In genomic region chr15:100920516-100921135, GRCh38 we compare ENCODE assay signal across 1 cellular context.
TF ChIP-seq lines count a peak whose summit lies in the region.

No MANE protein-coding gene starts in this region.

TF ChIP-seq in H1, 55 proteins besides CTCF, POLR2A, EP300 and RAD21:
- TF ChIP-seq KDM4A (IDR thresholded peaks at IDR 0.05; ENCODE audit: low read depth, low read length, severe bottlenecking) (no peak), RXRA (IDR thresholded peaks at IDR 0.05; ENCODE audit: insufficient read depth, low read depth, low read length) (no peak), NANOG (IDR thresholded peaks at IDR 0.05; ENCODE audit: insufficient read depth, low read depth, low read length, poor library complexity, severe bottlenecking) (no peak), ATF2 (IDR thresholded peaks at IDR 0.05; ENCODE audit: low read length) (no peak), RFX5 (IDR thresholded peaks at IDR 0.05; ENCODE audit: borderline replicate concordance, low read depth, low read length) (no peak), CBX5 (IDR thresholded peaks at IDR 0.05; ENCODE audit: low read depth, low read length) (no peak), SIN3A (conservative IDR thresholded peaks at IDR 0.05 in 1 of 2, IDR thresholded peaks at IDR 0.05 in 1 of 2; ENCODE audit: low read depth in 1 of 2, low read length in 2 of 2) (no peak)
